5 cellular contexts compared by ENCODE assay signal in genomic region chr10:109047856-109048255, GRCh38.
"Had no signal": no experiment of that assay in that cellular context is flagged by ENCODE, and none has a peak within 500 bp of the region (broad histone marks: within the 10 kb centered on the region; RNA-seq: fewer than 3 reads in every experiment).

No MANE protein-coding gene starts in this region.

- DNase-seq: H9, HCEC 1CT had no signal

- H2AFZ ChIP-seq: GM23338 had no signal

- ATAC-seq: GM23338, HepG2 had no signal

- H3K4me3 ChIP-seq: GM23338 had no signal

- H3K27ac ChIP-seq: HL-60 had no signal

- H3K4me2 ChIP-seq: GM23338 had no signal
